15 cellular contexts compared by ENCODE assay signal in the genomic region with DNA sequence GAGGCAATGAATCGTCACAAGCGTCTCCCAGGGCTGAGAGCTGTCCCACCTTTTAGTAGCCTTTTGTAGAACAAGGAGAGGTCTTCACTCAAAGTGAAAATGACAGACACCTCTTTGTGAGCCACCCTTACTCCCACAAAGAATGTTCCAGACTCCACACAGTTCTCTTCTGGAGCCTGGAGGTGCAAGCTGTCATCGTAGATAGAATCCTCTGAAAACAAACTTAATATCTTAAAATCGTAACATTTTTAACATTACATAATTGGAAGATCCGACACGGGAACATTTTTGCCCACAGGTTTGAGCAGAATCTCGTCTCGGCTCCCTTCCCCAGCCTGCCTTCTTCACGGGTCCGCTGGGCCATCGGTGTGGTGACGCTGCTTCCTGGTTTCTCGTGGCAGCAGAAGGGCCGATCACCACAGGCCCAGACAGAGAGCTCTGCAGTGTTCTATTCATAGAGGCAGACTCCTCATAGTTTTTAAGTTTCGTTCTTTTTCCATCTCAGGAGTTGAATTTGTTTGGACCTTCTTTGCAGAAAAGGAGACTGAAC. TPM values are rescaled to one million over a fixed set of nuclear protein-coding genes. Genes with fewer than 3 reads are reported as not detected.
A peak's percentile ranks its signal among the peaks of the same experiment; 100 is the strongest.
DNase-seq lines count a peak whose midpoint lies in the region; TF ChIP-seq lines count a peak whose summit lies in the region.
"Had no signal": no experiment of that assay in that cellular context is flagged by ENCODE, and none has a peak within 500 bp of the region (broad histone marks: within the 10 kb centered on the region; RNA-seq: fewer than 3 reads in every experiment).

No MANE protein-coding gene starts in this region.

- H3K9me3 Mint-ChIP-seq in endodermal cell, result no peaks in the 10 kb centered on the region
- H3K9me3 Mint-ChIP-seq in nephron progenitor cell, result no peaks in the 10 kb centered on the region
- H3K9me3 Mint-ChIP-seq: CD8-positive, alpha-beta T cell had no signal

- TF ChIP-seq CTCF in endodermal cell (conservative IDR thresholded peaks at IDR 0.05) (no peak), nephron progenitor cell (IDR thresholded peaks at IDR 0.05) (no peak), testis (IDR thresholded peaks at IDR 0.05) (no peak)

- H3K9me3 ChIP-seq in BLaER1, result no peaks in the 10 kb centered on the region; the same call in 1 of the 2 replicates
- H3K9me3 ChIP-seq in endodermal cell (ENCODE audit: control insufficient read depth, low read length), result no peaks in the 10 kb centered on the region
- no peaks in the 10 kb centered on the region for H3K9me3 ChIP-seq in testis
- H3K9me3 ChIP-seq: A549, HAP-1 had no signal

- H3K4me1 ChIP-seq in BLaER1 (peaks cover 54% of the 10 kb centered on the region), endodermal cell (ENCODE audit: control insufficient read depth, insufficient read depth, low read length) (no peaks in the 10 kb centered on the region), testis (peaks cover 16% of the 10 kb centered on the region)
- H3K4me1 ChIP-seq: A549, HAP-1 had no signal

- intact Hi-C loops in testis (cut with DNase I; ENCODE audit: low total_unique reads), result no loop called here

- H3K4me3 Mint-ChIP-seq in endodermal cell, result no peak overlapping the region
- no peak overlapping the region for H3K4me3 Mint-ChIP-seq in nephron progenitor cell
- H3K4me3 Mint-ChIP-seq: CD8-positive, alpha-beta T cell had no signal

- H3K27ac ChIP-seq in BLaER1, result peak overlapping the region; percentile 72
- no peak overlapping the region for H3K27ac ChIP-seq in endodermal cell (ENCODE audit: low read depth, low read length)
- peak overlapping the region; percentile 51 to 62 for H3K27ac ChIP-seq in testis
- H3K27ac ChIP-seq: 22Rv1, A549, GM23248, HL-60 had no signal

- no peaks in the 10 kb centered on the region for H3K4me1 Mint-ChIP-seq in endodermal cell
- peaks cover 10% of the 10 kb centered on the region for H3K4me1 Mint-ChIP-seq in nephron progenitor cell

- peaks cover 54% of the 10 kb centered on the region for H3K36me3 Mint-ChIP-seq in endodermal cell (ENCODE audit: low read depth)
- H3K36me3 Mint-ChIP-seq in nephron progenitor cell (ENCODE audit: low read depth), result peaks cover 33% of the 10 kb centered on the region

- H3K4me2 ChIP-seq in BLaER1, result peak overlapping the region; percentile 83
- H3K4me2 ChIP-seq: A549 had no signal

- TF ChIP-seq POLR2A in testis (IDR thresholded peaks at IDR 0.05), result no peak

- no peak overlapping the region for H3K4me3 ChIP-seq in BLaER1
- H3K4me3 ChIP-seq in endodermal cell (ENCODE audit: low read length), result no peak overlapping the region
- H3K4me3 ChIP-seq in testis, result no peak overlapping the region
- H3K4me3 ChIP-seq: A549, GM23248, HAP-1 had no signal

- H3K36me3 ChIP-seq in BLaER1 (peaks cover 69% of the 10 kb centered on the region), endodermal cell (ENCODE audit: control insufficient read depth, insufficient read depth, low read length) (no peaks in the 10 kb centered on the region), testis (ENCODE audit: low read depth, missing control alignments) (no peaks in the 10 kb centered on the region)
- H3K36me3 ChIP-seq: HAP-1 had no signal

- DNase-seq in endodermal cell (no peak), nephron progenitor cell (no peak), testis (peak; percentile 54), NCI-H2171 treated with DMSO at 0.1 percent for 48 hours (lab: John Stamatoyannopoulos, UW) (no peak), NCI-H2029 (lab: John Stamatoyannopoulos, UW) (no peak), glomerular visceral epithelial cell (ENCODE audit: extremely low spot score) (no peak)
- DNase-seq: AML-193; Calu3; CD8-positive, alpha-beta T cell; GM23248 had no signal

- 86 to 88% methylated on average over 9 to 15 of the region's 15 CpGs for WGBS in endodermal cell (ENCODE audit: insufficient coverage in 1 of 2, insufficient read length in 1 of 2), 2 experiments
- 61 to 88% methylated on average over 15 of the region's 15 CpGs for WGBS in testis, 2 donors

- H3K27me3 ChIP-seq in BLaER1 (no peaks in the 10 kb centered on the region), endodermal cell (ENCODE audit: control insufficient read depth, insufficient read depth, low read length, poor library complexity, severe bottlenecking) (no peaks in the 10 kb centered on the region), testis (no peaks in the 10 kb centered on the region)

- H3K27me3 Mint-ChIP-seq in endodermal cell (ENCODE audit: insufficient read depth), result no peaks in the 10 kb centered on the region
- peaks cover 4% of the 10 kb centered on the region for H3K27me3 Mint-ChIP-seq in nephron progenitor cell (ENCODE audit: low read depth, poor library complexity)

- H4K20me1 ChIP-seq in BLaER1, result no peaks in the 10 kb centered on the region

- H3K9ac ChIP-seq in BLaER1, result no peak overlapping the region
- H3K9ac ChIP-seq in endodermal cell (ENCODE audit: extremely low read depth, low read length, poor library complexity, severe bottlenecking), result no peak overlapping the region
- H3K9ac ChIP-seq: GM23248 had no signal

- H3K27ac Mint-ChIP-seq in endodermal cell, result peak overlapping the region; percentile 6
- H3K27ac Mint-ChIP-seq in nephron progenitor cell, result peak overlapping the region; percentile 86
- H3K27ac Mint-ChIP-seq: CD8-positive, alpha-beta T cell had no signal

RNA-seq across cellular contexts. Expression of gene WFS1, which starts 27.7 kb away (rescaled TPM):
- total RNA-seq in endodermal cell (10 to 100 TPM; 25.3 to 26.1 TPM), testis (100 to 1,000 TPM; 124 to 202 TPM)
- 23.8 TPM for polyA plus RNA-seq in endodermal cell (2013, experiment 1 of 2)
- 24.1 TPM for polyA plus RNA-seq in endodermal cell (2013, experiment 2 of 2)
- polyA plus RNA-seq in testis (ENCODE audit: insufficient read depth, low read depth, low replicate concordance), result 80.4 TPM

Comparison
In these comparisons a context has a peak if more than half of its experiments do, and no peak if none do; other contexts are left out.
1. RNA of gene WFS1, which starts 27.7 kb away (total RNA-seq): 124 to 202 TPM in testis; 25.3 to 26.1 TPM in endodermal cell; every median in the first group is over 4 times any median in the second.